20 cellular contexts compared by ENCODE assay signal in the genomic region with DNA sequence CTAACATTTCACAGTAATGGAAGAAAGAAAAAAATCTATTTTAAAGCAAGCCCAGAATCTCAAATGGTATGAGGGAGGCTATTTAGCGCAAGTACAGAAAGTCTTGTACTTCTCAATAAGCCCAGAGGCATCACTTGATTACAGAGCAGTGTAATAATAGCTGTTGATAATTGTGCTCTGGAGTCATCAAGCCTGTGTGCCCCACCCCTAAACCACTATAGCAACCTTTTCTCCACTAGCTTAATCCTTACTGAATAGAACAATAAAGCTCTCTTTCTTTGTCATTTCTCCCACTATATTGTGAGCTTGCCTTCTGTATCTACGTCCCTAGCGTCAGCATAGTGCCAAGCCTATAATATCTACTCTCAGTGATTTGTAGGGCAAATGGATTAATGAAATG. TPM values are rescaled to one million over a fixed set of nuclear protein-coding genes. Genes with fewer than 3 reads are reported as not detected.
"Had no signal": no experiment of that assay in that cellular context is flagged by ENCODE, and none has a peak within 500 bp of the region (broad histone marks: within the 10 kb centered on the region; RNA-seq: fewer than 3 reads in every experiment).

No MANE protein-coding gene starts in this region.

- H3K4me3 ChIP-seq: hepatocyte, left lung, stomach, suprapubic skin, transverse colon had no signal

- H3K9me3 ChIP-seq: left lung, stomach, suprapubic skin, transverse colon had no signal

- H3K27ac ChIP-seq: hepatocyte, left lung, stomach, suprapubic skin, transverse colon had no signal

- H3K79me2 ChIP-seq: hepatocyte had no signal

- H3K27me3 ChIP-seq: hepatocyte, left lung, stomach, suprapubic skin, transverse colon had no signal

- H3K4me2 ChIP-seq: hepatocyte had no signal

- H3K36me3 ChIP-seq: left lung, stomach, suprapubic skin, transverse colon had no signal

- H3K4me1 ChIP-seq: left lung, stomach, transverse colon had no signal

- H2AFZ ChIP-seq: hepatocyte had no signal

- DNase-seq: activated T-cell treated with anti-CD3 and anti-CD28 coated beads, Interleukin-2, amount 50 U/mL, for 24 hours; aorta; caudate nucleus; dermis blood vessel endothelial cell; effector CD8-positive, alpha-beta T cell; foreskin melanocyte; kidney glomerular epithelial cell; left lung; midbrain; posterior cingulate gyrus; small intestine; stimulated activated CD4-positive, alpha-beta T cell treated with anti-CD3 and anti-CD28 coated beads, Interleukin-15, amount 100 ng/mL, for 24 hours; stomach; T-helper 9 cell; transverse colon had no signal

RNA-seq across cellular contexts. Expression of a gene that starts 56.6 kb away (rescaled TPM):
- total RNA-seq: activated naive CD4-positive, alpha-beta T cell treated with anti-CD3 and anti-CD28 coated beads, Interleukin-2, amount 50 U/mL, for 72 hours; activated T-helper 17 cell treated with anti-CD3 and anti-CD28 coated beads, Interleukin-2, amount 50 U/mL, for 72 hours; natural killer cell treated with Interleukin-12 subunit alpha and Interleukin-12 subunit beta and Interleukin-15 and Interleukin-18, amount 100 ng/mL, for 72 hours had no signal
- polyA plus RNA-seq: aorta had no signal
